ENCODE assay signal across 10 cellular contexts in the genomic region with DNA sequence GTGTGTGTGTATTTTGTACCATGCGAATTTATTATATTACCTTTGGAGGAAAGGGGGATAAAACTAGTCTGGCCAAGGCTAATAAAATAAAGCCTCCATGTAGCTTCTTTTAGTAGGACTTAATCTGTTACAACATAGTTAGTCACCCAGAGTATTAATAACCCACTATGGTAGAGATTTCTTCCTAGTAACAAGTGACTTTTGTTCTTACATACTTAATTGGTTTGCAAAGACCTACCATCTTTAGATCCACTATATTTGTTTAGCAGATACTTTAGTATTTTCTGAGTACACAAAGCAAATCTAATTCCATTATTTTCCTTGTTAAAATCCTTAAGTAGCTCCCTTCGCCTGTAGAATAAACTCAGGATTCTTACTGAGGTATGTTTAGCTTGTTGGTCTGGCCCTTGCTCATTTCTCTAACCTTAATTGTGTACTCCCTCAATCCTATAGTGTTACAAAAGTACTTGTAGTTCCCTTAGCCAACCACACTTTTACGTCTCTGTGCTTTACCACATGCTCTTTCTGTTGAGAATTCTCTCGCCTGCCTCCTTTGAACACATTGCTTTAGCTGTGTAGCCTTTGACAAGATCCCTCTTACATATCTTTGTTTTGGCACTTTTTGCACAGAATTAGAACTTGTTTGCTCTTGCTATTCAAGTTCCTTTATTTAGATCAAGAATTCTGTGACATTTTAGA. TPM values are rescaled to one million over a fixed set of nuclear protein-coding genes. Genes with fewer than 3 reads are reported as not detected.
DNase-seq lines count a peak whose midpoint lies in the region; ATAC-seq, FAIRE-seq and TF ChIP-seq lines count a peak whose summit lies in the region.
"Had no signal": no experiment of that assay in that cellular context is flagged by ENCODE, and none has a peak within 500 bp of the region (broad histone marks: within the 10 kb centered on the region; RNA-seq: fewer than 3 reads in every experiment).

No MANE protein-coding gene starts in this region.

- H3K4me1 Mint-ChIP-seq in activated T-cell treated with anti-CD3 and anti-CD28 coated beads, Interleukin-2, amount 50 U/mL, for 72 hours (ENCODE audit: low read depth), result peaks cover 32% of the 10 kb centered on the region
- peaks cover 67% of the 10 kb centered on the region for H3K4me1 Mint-ChIP-seq in activated T-cell treated with anti-CD3 and anti-CD28 coated beads, Interleukin-2, amount 50 U/mL, for 24 hours (ENCODE audit: low read depth)

- H3K27ac Mint-ChIP-seq in activated T-cell treated with anti-CD3 and anti-CD28 coated beads, Interleukin-2, amount 50 U/mL, for 72 hours, result peak overlapping the region; percentile 90
- H3K27ac Mint-ChIP-seq in activated T-cell treated with anti-CD3 and anti-CD28 coated beads, Interleukin-2, amount 50 U/mL, for 24 hours, result no peak overlapping the region

- in situ Hi-C loops in brain microvascular endothelial cell (cut with HindIII; ENCODE audit: low pct_ligation_motif_present, low sequenced_read_pairs), result no loop called here

- TF ChIP-seq CTCF in heart left ventricle (IDR thresholded peaks at IDR 0.05), result no peak
- TF ChIP-seq CTCF in brain microvascular endothelial cell (IDR thresholded peaks at IDR 0.05; ENCODE audit: low read depth, low read length, missing control alignments), result no peak

- H3K9me3 Mint-ChIP-seq in activated T-cell treated with anti-CD3 and anti-CD28 coated beads, Interleukin-2, amount 50 U/mL, for 72 hours, result no peaks in the 10 kb centered on the region
- H3K9me3 Mint-ChIP-seq in activated T-cell treated with anti-CD3 and anti-CD28 coated beads, Interleukin-2, amount 50 U/mL, for 24 hours, result no peaks in the 10 kb centered on the region

- H3K36me3 Mint-ChIP-seq in activated T-cell treated with anti-CD3 and anti-CD28 coated beads, Interleukin-2, amount 50 U/mL, for 72 hours (ENCODE audit: insufficient read depth in 2 of 2), result peaks cover 4 to 33% of the 10 kb centered on the region in 2 donors
- H3K36me3 Mint-ChIP-seq in activated T-cell treated with anti-CD3 and anti-CD28 coated beads, Interleukin-2, amount 50 U/mL, for 24 hours (ENCODE audit: low read depth), result peaks cover 63% of the 10 kb centered on the region

- H3K4me3 ChIP-seq in heart left ventricle, result no peak overlapping the region
- H3K4me3 ChIP-seq in brain microvascular endothelial cell (ENCODE audit: low read depth, low read length), result no peak overlapping the region

- intact Hi-C loops in heart left ventricle (cut with DNase I), result no loop called here

- WGBS in heart left ventricle, 4 donors, result 75 to 80% (median 77%) methylated on average over 4 of the region's 4 CpGs

- peaks cover 0 to 45% (median 38%) of the 10 kb centered on the region in 9 donors for H3K36me3 ChIP-seq in heart left ventricle
- H3K36me3 ChIP-seq in brain microvascular endothelial cell (replicated peaks), result peaks cover 17% of the 10 kb centered on the region

- TF ChIP-seq POLR2A in heart left ventricle (IDR thresholded peaks at IDR 0.05), result no peak

- no peaks in the 10 kb centered on the region for H3K9me3 ChIP-seq in heart left ventricle

- H3K27me3 ChIP-seq in heart left ventricle (no peaks in the 10 kb centered on the region), brain microvascular endothelial cell (replicated peaks) (no peaks in the 10 kb centered on the region)

- no peak overlapping the region for H3K4me3 Mint-ChIP-seq in activated T-cell treated with anti-CD3 and anti-CD28 coated beads, Interleukin-2, amount 50 U/mL, for 72 hours
- no peak overlapping the region for H3K4me3 Mint-ChIP-seq in activated T-cell treated with anti-CD3 and anti-CD28 coated beads, Interleukin-2, amount 50 U/mL, for 24 hours

- no peak for FAIRE-seq in frontal cortex (lab: Jason Lieb, UNC)

- no peak for ATAC-seq in activated T-cell treated with anti-CD3 and anti-CD28 coated beads, Interleukin-2, amount 50 U/mL, for 72 hours (replicated peaks in 1 of 2)
- ATAC-seq in SK-N-SH treated with all-trans-retinoic acid at 6 μM for 48 hours (peak; percentile 72), heart left ventricle (peak; percentile 28 to 67 (median 61))

- H3K27me3 Mint-ChIP-seq in activated T-cell treated with anti-CD3 and anti-CD28 coated beads, Interleukin-2, amount 50 U/mL, for 72 hours (ENCODE audit: low read depth), result no peaks in the 10 kb centered on the region
- no peaks in the 10 kb centered on the region for H3K27me3 Mint-ChIP-seq in activated T-cell treated with anti-CD3 and anti-CD28 coated beads, Interleukin-2, amount 50 U/mL, for 24 hours

- H3K27ac ChIP-seq in heart left ventricle, result peak overlapping the region in 1 of 12 donors; percentile 34
- no peak overlapping the region for H3K27ac ChIP-seq in brain microvascular endothelial cell

- DNase-seq in activated T-cell treated with anti-CD3 and anti-CD28 coated beads, Interleukin-2, amount 50 U/mL, for 72 hours, result no peak
- DNase-seq in activated T-cell treated with anti-CD3 and anti-CD28 coated beads, Interleukin-2, amount 50 U/mL, for 24 hours, result no peak
- DNase-seq in heart left ventricle (no peak), superior temporal gyrus (ENCODE audit: extremely low spot score) (peak; percentile 31), brain microvascular endothelial cell (no peak), frontal cortex (ENCODE audit: low spot score in 2 of 2) (no peak), NCI-H524 treated with DMSO at 0.1 percent for 48 hours (lab: John Stamatoyannopoulos, UW) (no peak)
- DNase-seq: activated gamma-delta T cell treated with Interleukin-2 at 50 U/mL for 16 hours, NCI-H146 had no signal

- H3K4me1 ChIP-seq in heart left ventricle, result peaks cover 0 to 82% (median 59%) of the 10 kb centered on the region in 12 donors

TF ChIP-seq in SK-N-SH treated with all-trans-retinoic acid at 6 μM for 48 hours, 23 proteins besides CTCF, POLR2A, EP300 and RAD21:
- TF ChIP-seq ZFP3 (CRISPR knock-in tag; IDR thresholded peaks at IDR 0.05), result no peak
- TF ChIP-seq ZNF565 (CRISPR knock-in tag; conservative IDR thresholded peaks at IDR 0.05; ENCODE audit: low read depth), result no peak
- TF ChIP-seq ZNF70 (CRISPR knock-in tag; IDR thresholded peaks at IDR 0.05), result no peak
- no peak for TF ChIP-seq ISL1 (CRISPR knock-in tag; IDR thresholded peaks at IDR 0.05)

RNA-seq across cellular contexts. Expression of gene CLTC, which starts 23.6 kb away (rescaled TPM):
- 100 to 1,000 TPM; 144 to 149 TPM for total RNA-seq in activated T-cell treated with anti-CD3 and anti-CD28 coated beads, Interleukin-2, amount 50 U/mL, for 72 hours
- 100 to 1,000 TPM; 144 to 242 (median 193) TPM for total RNA-seq in heart left ventricle
- polyA plus RNA-seq in heart left ventricle, result 100 to 1,000 TPM in 1 of 2 donors, 10 to 100 TPM in 1; 49.8 to 130 TPM
- 308 TPM for total RNA-seq in frontal cortex

Comparison
In these comparisons a context has a peak if more than half of its experiments do, and no peak if none do; other contexts are left out.
1. ATAC-seq: peak in SK-N-SH treated with all-trans-retinoic acid at 6 μM for 48 hours (single experiment) and heart left ventricle (4 of 4); none in activated T-cell treated with anti-CD3 and anti-CD28 coated beads, Interleukin-2, amount 50 U/mL, for 72 hours (0 of 2).